In the genomic region with DNA sequence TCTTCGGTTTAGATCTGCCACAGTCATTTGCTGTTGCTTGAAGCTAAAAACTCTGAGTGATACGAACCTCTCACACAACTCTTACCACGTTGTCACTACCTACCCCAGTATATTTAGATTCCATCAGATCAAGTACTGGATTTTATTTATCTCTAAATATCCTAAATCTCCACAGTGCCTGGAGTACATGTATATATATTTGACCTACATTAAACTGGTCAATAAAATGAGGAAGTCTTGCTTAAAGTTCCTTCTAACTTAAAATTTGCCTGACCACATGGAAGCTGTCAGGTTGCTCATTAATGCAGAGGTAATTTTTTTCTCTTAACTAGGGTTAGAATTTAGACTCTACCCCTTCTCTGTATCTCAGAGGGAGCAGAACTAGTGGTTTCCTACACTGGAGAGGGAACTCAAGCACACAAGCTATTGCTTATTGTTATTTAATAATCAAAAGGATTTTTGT, we compare ENCODE assay signal across 9 cellular contexts. TPM values are rescaled to one million over a fixed set of nuclear protein-coding genes. Genes with fewer than 3 reads are reported as not detected.
DNase-seq lines count a peak whose midpoint lies in the region; ATAC-seq and TF ChIP-seq lines count a peak whose summit lies in the region.
"Had no signal": no experiment of that assay in that cellular context is flagged by ENCODE, and none has a peak within 500 bp of the region (broad histone marks: within the 10 kb centered on the region; RNA-seq: fewer than 3 reads in every experiment).

No MANE protein-coding gene starts in this region.

- no peaks in the 10 kb centered on the region for H3K9me3 Mint-ChIP-seq in chondrocyte (ENCODE audit: low read depth)

- WGBS in testis, 2 donors: 76 to 86% methylated on average over 3 of the region's 3 CpGs

- H3K4me3 ChIP-seq in testis: no peak overlapping the region

- H3K4me1 ChIP-seq in testis: peaks cover 16% of the 10 kb centered on the region

- no peaks in the 10 kb centered on the region for H3K27me3 ChIP-seq in testis

- no peaks in the 10 kb centered on the region for H3K36me3 ChIP-seq in testis (ENCODE audit: low read depth, missing control alignments)

- peak overlapping the region; percentile 9 for H3K27ac Mint-ChIP-seq in chondrocyte (ENCODE audit: unreplicated experiment)

- TF ChIP-seq CTCF in chondrocyte (IDR thresholded peaks at IDR 0.05) (no peak), testis (IDR thresholded peaks at IDR 0.05) (no peak)

- ATAC-seq in HG03354 (IDR thresholded peaks at IDR 0.05; ENCODE audit: poor library complexity, severe bottlenecking, unreplicated experiment): peak; percentile 35
- ATAC-seq in HG03469 (IDR thresholded peaks at IDR 0.05; ENCODE audit: unreplicated experiment): no peak

- no peaks in the 10 kb centered on the region for H3K27me3 Mint-ChIP-seq in chondrocyte (ENCODE audit: low read depth)

- H3K36me3 Mint-ChIP-seq in chondrocyte (ENCODE audit: low read depth): no peaks in the 10 kb centered on the region

- DNase-seq in DMS79 treated with DMSO at 0.1 percent for 48 hours (lab: John Stamatoyannopoulos, UW) (peak; percentile 52), DMS79 (lab: John Stamatoyannopoulos, UW) (no peak), chondrocyte (ENCODE audit: low spot score) (no peak), testis (no peak), putamen (ENCODE audit: low spot score) (no peak), medulla oblongata (ENCODE audit: extremely low spot score) (no peak)

- no peaks in the 10 kb centered on the region for H3K9me3 ChIP-seq in testis

- H3K4me3 Mint-ChIP-seq in chondrocyte (ENCODE audit: unreplicated experiment): no peak overlapping the region

- intact Hi-C loops in testis (cut with DNase I; ENCODE audit: low total_unique reads): no loop called here

- no peak for TF ChIP-seq POLR2A in testis (IDR thresholded peaks at IDR 0.05)

- H3K4me1 Mint-ChIP-seq in chondrocyte (ENCODE audit: low read depth): peaks cover 20% of the 10 kb centered on the region

- H3K27ac ChIP-seq in testis: peak overlapping the region; percentile 51 to 79
- H3K27ac ChIP-seq: 22Rv1 had no signal

RNA-seq across cellular contexts. Expression of a gene that starts 3.1 kb away (rescaled TPM):
- total RNA-seq in chondrocyte: not detected in 3 replicates
- total RNA-seq in testis: under 1 TPM; 0.74 to 0.79 TPM
- 0.17 TPM for polyA plus RNA-seq in testis (ENCODE audit: insufficient read depth, low read depth, low replicate concordance)
